Comparison of ENCODE assay signal across 12 cellular contexts in the genomic region with DNA sequence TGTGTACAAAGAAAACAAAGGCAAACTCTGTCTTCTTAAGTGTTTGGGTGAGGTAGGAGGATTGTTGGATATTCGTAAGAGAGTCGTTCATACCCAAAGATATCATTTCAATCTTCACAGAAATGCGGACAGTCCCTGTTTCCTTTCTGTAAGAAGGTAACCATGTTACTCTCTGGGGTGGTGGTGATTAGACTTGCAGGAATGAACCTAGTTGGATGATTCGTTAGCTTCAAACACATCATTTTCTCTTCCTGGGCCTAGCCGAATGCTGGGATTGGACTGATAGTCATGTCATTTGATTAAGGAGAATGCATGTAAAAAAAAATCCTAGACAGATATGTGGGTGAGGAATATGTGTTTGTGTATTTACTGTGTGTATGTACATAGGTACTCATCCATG. TPM values are rescaled to one million over a fixed set of nuclear protein-coding genes. Genes with fewer than 3 reads are reported as not detected.
A peak's percentile ranks its signal among the peaks of the same experiment; 100 is the strongest.
DNase-seq lines count a peak whose midpoint lies in the region; ATAC-seq and TF ChIP-seq lines count a peak whose summit lies in the region.
"Had no signal": no experiment of that assay in that cellular context is flagged by ENCODE, and none has a peak within 500 bp of the region (broad histone marks: within the 10 kb centered on the region; RNA-seq: fewer than 3 reads in every experiment).

No MANE protein-coding gene starts in this region.

- peaks cover 2% of the 10 kb centered on the region for H3K27me3 Mint-ChIP-seq in T-helper 2 cell treated with Interferon-gamma antibody and Interleukin-4, amounts not matched to agents 5 μg/mL and 100 μg/mL, for 36 hours (ENCODE audit: low read depth)
- H3K27me3 Mint-ChIP-seq in immature natural killer cell (ENCODE audit: low read depth in 3 of 3), result peaks cover 0 to 3% (median 3%) of the 10 kb centered on the region in 3 donors

- TF ChIP-seq EP300 in suprapubic skin (IDR thresholded peaks at IDR 0.05), result no peak

- TF ChIP-seq POLR2A in suprapubic skin (IDR thresholded peaks at IDR 0.05), result no peak

- H3K27ac ChIP-seq in adipose tissue (ENCODE audit: low read depth, low read length) (peak overlapping the region; percentile 6), suprapubic skin (peak overlapping the region; percentile 56)

- ATAC-seq in HG03442 (IDR thresholded peaks at IDR 0.05; ENCODE audit: unreplicated experiment) (no peak), GM21576 (IDR thresholded peaks at IDR 0.05; ENCODE audit: unreplicated experiment) (no peak)
- ATAC-seq: A549 had no signal

- H3K4me3 Mint-ChIP-seq in T-helper 2 cell treated with Interferon-gamma antibody and Interleukin-4, amounts not matched to agents 5 μg/mL and 100 μg/mL, for 36 hours, result peak overlapping the region; percentile 74
- no peak overlapping the region for H3K4me3 Mint-ChIP-seq in immature natural killer cell
- H3K4me3 Mint-ChIP-seq: mesothelial cell of epicardium had no signal

- H3K4me1 ChIP-seq in suprapubic skin, result peaks cover 66% of the 10 kb centered on the region

- peaks cover 11% of the 10 kb centered on the region for H3K9me3 Mint-ChIP-seq in T-helper 2 cell treated with Interferon-gamma antibody and Interleukin-4, amounts not matched to agents 5 μg/mL and 100 μg/mL, for 36 hours
- no peaks in the 10 kb centered on the region for H3K9me3 Mint-ChIP-seq in immature natural killer cell

- no peak for TF ChIP-seq CTCF in suprapubic skin (IDR thresholded peaks at IDR 0.05)

- no peaks in the 10 kb centered on the region for H3K9me3 ChIP-seq in suprapubic skin
- H3K9me3 ChIP-seq: A549 had no signal

- no peak overlapping the region for H3K4me3 ChIP-seq in suprapubic skin
- H3K4me3 ChIP-seq: A549 had no signal

- H3K36me3 ChIP-seq in suprapubic skin, result no peaks in the 10 kb centered on the region

- WGBS in adipose tissue, 3 donors, result 75 to 79% (median 76%) methylated on average over 5 of the region's 5 CpGs
- 57% methylated on average over 5 of the region's 5 CpGs for WGBS in suprapubic skin

- peaks cover 19% of the 10 kb centered on the region for H3K36me3 Mint-ChIP-seq in T-helper 2 cell treated with Interferon-gamma antibody and Interleukin-4, amounts not matched to agents 5 μg/mL and 100 μg/mL, for 36 hours (ENCODE audit: low read depth)
- H3K36me3 Mint-ChIP-seq in immature natural killer cell, result no peaks in the 10 kb centered on the region
- H3K36me3 Mint-ChIP-seq: mesothelial cell of epicardium had no signal

- no peak overlapping the region for H3K27ac Mint-ChIP-seq in T-helper 2 cell treated with Interferon-gamma antibody and Interleukin-4, amounts not matched to agents 5 μg/mL and 100 μg/mL, for 36 hours
- H3K27ac Mint-ChIP-seq in immature natural killer cell, result peak overlapping the region in 5 of 6 donors; percentile 3 to 70 (median 40)
- H3K27ac Mint-ChIP-seq: mesothelial cell of epicardium had no signal

- no peaks in the 10 kb centered on the region for H3K27me3 ChIP-seq in suprapubic skin

- H3K4me1 Mint-ChIP-seq in T-helper 2 cell treated with Interferon-gamma antibody and Interleukin-4, amounts not matched to agents 5 μg/mL and 100 μg/mL, for 36 hours (ENCODE audit: low read depth), result peaks cover 74% of the 10 kb centered on the region
- peaks cover 81 to 95% of the 10 kb centered on the region in 2 donors for H3K4me1 Mint-ChIP-seq in immature natural killer cell
- H3K4me1 Mint-ChIP-seq: mesothelial cell of epicardium had no signal

- no peak for DNase-seq in T-helper 2 cell treated with Interferon-gamma antibody and Interleukin-4, amounts not matched to agents 5 μg/mL and 100 μg/mL, for 36 hours (ENCODE audit: low spot score)
- DNase-seq in T-helper 2 cell, result no peak
- no peak for DNase-seq in immature natural killer cell
- DNase-seq in suprapubic skin (ENCODE audit: low spot score in 2 of 2), result no peak
- no peak for DNase-seq in HK-2 (ENCODE audit: unreplicated experiment)
- DNase-seq: activated CD8-positive, alpha-beta memory T cell treated with anti-CD3 and anti-CD28 coated beads, Interleukin-2, amount 50 U/mL, for 4 hours; NCI-H146 had no signal

RNA-seq across cellular contexts. Expression of gene SLCO3A1, which starts 12.4 kb away (rescaled TPM):
- polyA plus RNA-seq in adipose tissue (10 to 100 TPM in 2 of 3 donors, 1 to 10 TPM in 1; 3.5 to 17.9 (median 10.3) TPM), immature natural killer cell (10 to 100 TPM; 17.0 to 41.3 (median 30.2) TPM)
- 100 to 1,000 TPM in 1 of 4 donors, 10 to 100 TPM in 3; 29.0 to 131 (median 44.6) TPM for total RNA-seq in suprapubic skin
